In genomic region chr10:44963772-44964633, GRCh38 we compare ENCODE assay signal across 9 cellular contexts. TPM values are rescaled to one million over a fixed set of nuclear protein-coding genes. Genes with fewer than 3 reads are reported as not detected.
DNase-seq lines count a peak whose midpoint lies in the region; ATAC-seq and TF ChIP-seq lines count a peak whose summit lies in the region.
"Had no signal": no experiment of that assay in that cellular context is flagged by ENCODE, and none has a peak within 500 bp of the region (broad histone marks: within the 10 kb centered on the region; RNA-seq: fewer than 3 reads in every experiment).

No MANE protein-coding gene starts in this region.

- peak overlapping the region; percentile 70 to 78 for H3K27ac ChIP-seq in thoracic aorta
- H3K27ac ChIP-seq in RWPE1: no peak overlapping the region

- TF ChIP-seq CTCF in MCF 10A (IDR thresholded peaks at IDR 0.05; ENCODE audit: unreplicated experiment) (no peak), thoracic aorta (IDR thresholded peaks at IDR 0.05) (no peak), GM10266 (IDR thresholded peaks at IDR 0.05; ENCODE audit: control insufficient read depth, insufficient read depth, low read depth, missing control alignments) (no peak), RWPE1 (conservative IDR thresholded peaks at IDR 0.05; ENCODE audit: low read depth) (no peak)

- POLR2A ChIA-PET in MCF 10A (lab: Yijun Ruan, JAX): interaction anchor here (0.7 kb wide), 1 partner anchor 15 kb away, joined by 3 read pairs; the partner anchor contains the start of gene DEPP1
- POLR2A ChIA-PET in RWPE1 (lab: Yijun Ruan, JAX; ENCODE audit: low non-redundant PET): no interaction called here

- H3K36me3 Mint-ChIP-seq in MCF 10A (ENCODE audit: insufficient read depth, unreplicated experiment): no peaks in the 10 kb centered on the region

- CTCF ChIA-PET in MCF 10A (lab: Yijun Ruan, JAX) (interaction anchor here (0.6 to 1.6 kb wide), 3 partner anchors 10 to 1067 kb away, joined by 3 to 6 read pairs (median 3); no protein-coding TSS in a partner anchor), RWPE1 (lab: Yijun Ruan, JAX) (interaction anchor here (0.6 kb wide), 1 partner anchor 1484 kb away, joined by 3 read pairs; no protein-coding TSS in a partner anchor)

- H3K27ac Mint-ChIP-seq in MCF 10A (ENCODE audit: low read depth, unreplicated experiment): peak overlapping the region; percentile 12

- H3K4me3 ChIP-seq in thoracic aorta: peak overlapping the region; percentile 44
- H3K4me3 ChIP-seq: uterus had no signal

- peaks cover 18% of the 10 kb centered on the region for H3K4me1 Mint-ChIP-seq in MCF 10A (ENCODE audit: insufficient read depth, unreplicated experiment)

- H3K9me3 ChIP-seq in thoracic aorta: no peaks in the 10 kb centered on the region
- H3K9me3 ChIP-seq: uterus had no signal

- no TSS peak for BruUV-seq in MCF 10A (replicated peaks; lab: Mats Ljungman, UMichigan)

- no peak overlapping the region for H3K4me3 Mint-ChIP-seq in MCF 10A (ENCODE audit: unreplicated experiment)

- peak; percentile 16 for ATAC-seq in HG03432 (IDR thresholded peaks at IDR 0.05; ENCODE audit: unreplicated experiment)
- peak; percentile 21 for ATAC-seq in thoracic aorta (ENCODE audit: insufficient number of reproducible peaks, low FRiP score, low read depth)
- ATAC-seq in HG03139 (IDR thresholded peaks at IDR 0.05; ENCODE audit: unreplicated experiment): no peak

- no peaks in the 10 kb centered on the region for H3K27me3 Mint-ChIP-seq in MCF 10A (ENCODE audit: insufficient read depth, unreplicated experiment)

- intact Hi-C loops in MCF 10A (cut with micrococcal nuclease): no loop called here

- no peaks in the 10 kb centered on the region for H3K9me3 Mint-ChIP-seq in MCF 10A (ENCODE audit: unreplicated experiment)

- H3K27me3 ChIP-seq in thoracic aorta (replicated peaks; ENCODE audit: insufficient read depth): no peaks in the 10 kb centered on the region
- H3K27me3 ChIP-seq: uterus had no signal

- DNase-seq in MCF 10A (ENCODE audit: unreplicated experiment) (no peak), medulla oblongata (ENCODE audit: extremely low spot score) (peak; percentile 97), thoracic aorta (ENCODE audit: low spot score) (no peak), GM10266 (ENCODE audit: extremely low spot score) (no peak), RWPE1 (ENCODE audit: low spot score) (no peak)
- no peak for DNase-seq in activated CD4-positive, alpha-beta T cell treated with anti-CD3 and anti-CD28 coated beads for 48 hours

- H3K36me3 ChIP-seq in thoracic aorta: no peaks in the 10 kb centered on the region
- H3K36me3 ChIP-seq: uterus had no signal

- peaks cover 52 to 73% of the 10 kb centered on the region in 2 donors for H3K4me1 ChIP-seq in thoracic aorta (ENCODE audit: control insufficient read depth in 1 of 2, low read depth in 2 of 2)

RNA-seq across cellular contexts. Expression of gene RASSF4, which starts 4.4 kb away (rescaled TPM):
- total RNA-seq in MCF 10A (2022): 0.22 TPM in 1 of 2 replicates, not detected in the other
- total RNA-seq in thoracic aorta: 10 to 100 TPM; 48.5 to 68.5 TPM

RNA-seq across cellular contexts. Expression of gene DEPP1, which starts 14.6 kb away (rescaled TPM):
- total RNA-seq in MCF 10A (2022) (0.76 and 0.84 TPM in 2 replicates), thoracic aorta (100 to 1,000 TPM; 473 to 661 TPM)

RNA-seq across cellular contexts. Expression of gene ZNF22, which starts 36.7 kb away (rescaled TPM):
- total RNA-seq in MCF 10A (2022): 7.2 and 8.5 TPM in 2 replicates
- 10 to 100 TPM; 16.6 to 20.7 TPM for total RNA-seq in thoracic aorta

RNA-seq across cellular contexts. Expression of gene TMEM72, which starts 52.9 kb away (rescaled TPM):
- not detected in 2 replicates for total RNA-seq in MCF 10A (2022)
- total RNA-seq in thoracic aorta: not detected

Comparison
In these comparisons a context has a peak if more than half of its experiments do, and no peak if none do; other contexts are left out.
1. RNA of gene RASSF4, which starts 4.4 kb away (total RNA-seq): 48.5 to 68.5 TPM in thoracic aorta; 0.22 TPM in MCF 10A; every median in the first group is over 10 times any median in the second.
2. RNA of gene DEPP1, which starts 14.6 kb away (total RNA-seq): 473 to 661 TPM in thoracic aorta; 0.76 to 0.84 TPM in MCF 10A; every median in the first group is over 100 times any median in the second.